8 cellular contexts compared by ENCODE assay signal in genomic region chrX:118495061-118495921, GRCh38. TPM values are rescaled to one million over a fixed set of nuclear protein-coding genes. Genes with fewer than 3 reads are reported as not detected.
DNase-seq lines count a peak whose midpoint lies in the region; ATAC-seq and FAIRE-seq lines count a peak whose summit lies in the region.

Gene DOCK11, plus strand, starts transcription at chrX:118495815. Its CDS starts 157 bp downstream, at chrX:118495972.

- ATAC-seq in GM21576 (IDR thresholded peaks at IDR 0.05; ENCODE audit: unreplicated experiment), result peak; percentile 53

- peak within 1 kb of the TSS; percentile 92 for H3K9ac ChIP-seq in neuronal stem cell (ENCODE audit: low read depth, low read length, poor library complexity)

- peak within 1 kb of the TSS; percentile 17 for H4K8ac ChIP-seq in neuronal stem cell (ENCODE audit: low read depth, low read length)

- H3K27me3 ChIP-seq in SJCRH30 (no peaks in the 10 kb centered on the region), neuronal stem cell (ENCODE audit: control insufficient read depth in 3 of 3, insufficient read depth in 3 of 3, low read depth in 1 of 3, low read length in 3 of 3) (no peaks in the 10 kb centered on the region)

- H2AFZ ChIP-seq in neuronal stem cell (ENCODE audit: low read length), result peak within 1 kb of the TSS; percentile 91

- no peaks in the 10 kb centered on the region for H3K9me3 ChIP-seq in SJCRH30 (replicated peaks)
- H3K9me3 ChIP-seq in neuronal stem cell (replicated peaks in 1 of 2; ENCODE audit: control insufficient read depth in 2 of 2, insufficient read depth in 1 of 2, low read depth in 1 of 2, low read length in 2 of 2), result no peaks in the 10 kb centered on the region

- no peak within 1 kb of the TSS for H3K4ac ChIP-seq in neuronal stem cell (ENCODE audit: low read length)

- H4K91ac ChIP-seq in neuronal stem cell (ENCODE audit: low read depth, low read length, poor library complexity), result no peak within 1 kb of the TSS

- no peak within 1 kb of the TSS for H3K14ac ChIP-seq in neuronal stem cell (ENCODE audit: low read length)

- peak within 1 kb of the TSS; percentile 85 for H2BK15ac ChIP-seq in neuronal stem cell (ENCODE audit: low read length)

- H2BK120ac ChIP-seq in neuronal stem cell (ENCODE audit: low read depth, low read length), result no peak within 1 kb of the TSS

- peak within 1 kb of the TSS; percentile 90 for H3K18ac ChIP-seq in neuronal stem cell (ENCODE audit: low read length)

- no peak for FAIRE-seq in frontal cortex (lab: Jason Lieb, UNC)

- no peak within 1 kb of the TSS for H2BK12ac ChIP-seq in neuronal stem cell (ENCODE audit: low read length)

- peak within 1 kb of the TSS; percentile 70 for H2BK5ac ChIP-seq in neuronal stem cell (ENCODE audit: low read length)

- H2AK5ac ChIP-seq in neuronal stem cell (ENCODE audit: low read depth, low read length), result no peak within 1 kb of the TSS

- H3K27ac ChIP-seq in SJCRH30 (peak within 1 kb of the TSS; percentile 32; the same call in 1 of the 2 replicates), neuronal stem cell (replicated peaks; ENCODE audit: low read length) (peak within 1 kb of the TSS; percentile 85)

- H3K36me3 ChIP-seq in SJCRH30 (no peaks in the 10 kb centered on the region), neuronal stem cell (replicated peaks in 1 of 2; ENCODE audit: control insufficient read depth in 2 of 2, insufficient read depth in 2 of 2, low read length in 2 of 2) (no peaks in the 10 kb centered on the region)

- H3K4me1 ChIP-seq in SJCRH30 (peaks cover 14% of the 10 kb centered on the region), neuronal stem cell (ENCODE audit: control insufficient read depth in 2 of 2, insufficient read depth in 1 of 2, low read depth in 1 of 2, low read length in 2 of 2) (peaks cover 0 to 7% of the 10 kb centered on the region in 2 donors)

- WGBS in neuronal stem cell (ENCODE audit: extremely low coverage in 2 of 2, insufficient read length in 2 of 2, insufficient replicate concordance in 1 of 2), 2 donors, result no CpG with 5 or more reads among the region's 64 CpGs

- H3K4me2 ChIP-seq in neuronal stem cell (ENCODE audit: insufficient read depth, low read length, poor library complexity, severe bottlenecking), result peak within 1 kb of the TSS; percentile 57

- DNase-seq in DMS79 (lab: John Stamatoyannopoulos, UW) (peak; percentile 1), SJCRH30 (peak; percentile 82 to 84), activated gamma-delta T cell treated with Interleukin-2 at 50 U/mL for 16 hours (peak; percentile 79), frontal cortex (ENCODE audit: low spot score in 2 of 2) (peak; percentile 56 to 60), neuronal stem cell (ENCODE audit: low spot score) (peak; percentile 79), stromal cell of bone marrow (ENCODE audit: low read depth) (peak; percentile 64)
- DNase-seq in Jurkat, Clone E6-1 (ENCODE audit: low read depth, low spot score), result peak; percentile 83

- H3K4me3 ChIP-seq in Jurkat, Clone E6-1 (ENCODE audit: low read length), result peak within 1 kb of the TSS; percentile 70
- H3K4me3 ChIP-seq in SJCRH30 (peak within 1 kb of the TSS; percentile 82), neuronal stem cell (ENCODE audit: low read length in 2 of 2) (peak within 1 kb of the TSS; percentile 54 to 96)

- peaks cover 2% of the 10 kb centered on the region for H3K79me1 ChIP-seq in neuronal stem cell (ENCODE audit: low read depth, low read length)

- no peak within 1 kb of the TSS for H3K23ac ChIP-seq in neuronal stem cell (ENCODE audit: low read depth, low read length, poor library complexity)

RNA-seq across cellular contexts. Expression of gene DOCK11, which starts in this region (rescaled TPM):
- 14.4 TPM for polyA plus RNA-seq in Jurkat, Clone E6-1 (2012; ENCODE audit: insufficient read depth, insufficient read length)
- 17.3 and 18.0 TPM in 2 replicates for total RNA-seq in SJCRH30 (2014; rRNA removed; shearing (Covaris generic))
- 26.1 TPM for total RNA-seq in frontal cortex
- polyA plus RNA-seq in neuronal stem cell (2013, experiment 1 of 2), result 17.6 TPM
- 16.4 TPM for polyA plus RNA-seq in neuronal stem cell (2013, experiment 2 of 2)

Comparison
In these comparisons a context has a peak if more than half of its experiments do, and no peak if none do; other contexts are left out.
1. Peak in every context shown above with its lines: DNase-seq, ATAC-seq, H3K4me3 ChIP-seq and H3K27ac ChIP-seq.
2. DNase-seq: peak in every context shown above with its lines; median percentile 83 in Jurkat, Clone E6-1; 83 in SJCRH30; 79 in activated gamma-delta T cell treated with Interleukin-2 at 50 U/mL for 16 hours; 79 in neuronal stem cell; 64 in stromal cell of bone marrow; 58 in frontal cortex; 1 in DMS79.